8 cellular contexts compared by ENCODE assay signal in the genomic region with DNA sequence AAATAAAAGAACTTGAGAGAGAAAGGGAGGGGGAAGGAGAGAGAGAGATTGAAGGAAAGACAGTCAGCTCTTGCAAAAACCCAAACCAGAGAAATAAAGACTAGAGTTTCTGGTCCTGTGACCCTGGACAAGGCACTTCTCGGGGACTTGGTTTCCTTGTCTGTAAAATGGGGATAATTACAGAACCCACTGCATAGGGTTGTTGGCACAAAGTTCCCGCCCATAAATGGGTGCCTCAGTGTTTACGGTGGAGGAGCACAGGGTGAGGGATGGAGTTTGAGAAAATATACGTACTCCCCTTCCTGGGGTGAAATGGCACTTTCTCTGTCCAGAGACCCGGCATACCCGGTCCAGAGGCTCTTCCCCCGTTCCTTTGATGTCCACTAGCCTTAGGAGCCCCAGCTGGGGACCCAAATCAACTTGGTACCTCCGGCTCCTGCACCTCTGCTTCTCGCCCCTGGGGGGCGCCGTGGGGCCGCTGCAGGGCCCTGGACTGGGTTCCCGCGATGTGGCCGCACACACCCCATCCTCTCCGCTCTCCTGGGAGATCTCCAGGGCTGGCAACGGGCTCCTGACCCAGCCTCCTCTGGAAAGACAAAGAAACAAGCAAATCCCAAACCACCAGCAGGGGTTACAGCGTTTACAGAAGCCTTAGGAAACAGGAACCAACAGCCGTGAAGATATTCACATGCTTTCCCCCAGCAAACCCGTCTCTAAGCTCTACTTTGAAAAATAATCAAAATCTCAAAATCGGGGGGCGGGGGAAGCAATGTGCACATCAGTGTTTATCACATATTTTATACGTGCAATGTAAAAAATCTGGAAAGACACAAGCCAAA. TPM values are rescaled to one million over a fixed set of nuclear protein-coding genes. Genes with fewer than 3 reads are reported as not detected.
DNase-seq lines count a peak whose midpoint lies in the region; ATAC-seq and TF ChIP-seq lines count a peak whose summit lies in the region.

No MANE protein-coding gene starts in this region.

- intact Hi-C loops in right lobe of liver (cut with DNase I), result no loop called here

- H3K27ac ChIP-seq in right lobe of liver, result no peak overlapping the region

- no peaks in the 10 kb centered on the region for H3K27me3 ChIP-seq in right lobe of liver

- no peaks in the 10 kb centered on the region for H3K36me3 ChIP-seq in right lobe of liver

- peak; percentile 69 for DNase-seq in ACHN
- DNase-seq in GM20000 (ENCODE audit: low spot score), result peak; percentile 88
- peak; percentile 56 to 78 for DNase-seq in NCI-H524 (lab: John Stamatoyannopoulos, UW)
- DNase-seq in activated CD4-positive, alpha-beta T cell treated with anti-CD3 and anti-CD28 coated beads, Interleukin-2, amount 50 U/mL, for 1 hour, result peak; percentile 55
- DNase-seq in dedifferentiated amniotic fluid mesenchymal stem cell (ENCODE audit: extremely low spot score), result peak; percentile 76
- peak; percentile 53 to 61 (median 55) for DNase-seq in right lobe of liver
- peak; percentile 35 to 57 (median 46) for DNase-seq in stimulated activated CD4-positive, alpha-beta T cell treated with anti-CD3 and anti-CD28 coated beads, TNF-alpha, amount 100 ng/mL, for 48 hours (ENCODE audit: low read depth in 3 of 3)

- no peak overlapping the region for H3K4me3 ChIP-seq in right lobe of liver

- in situ Hi-C loops in ACHN (cut with HindIII; ENCODE audit: low pct_ligation_motif_present, low pct_unique_long_range_greater_than_20kb, low sequenced_read_pairs), result no loop called here

- peak; percentile 82 to 90 (median 86) for ATAC-seq in right lobe of liver
- ATAC-seq in HG03196 (IDR thresholded peaks at IDR 0.05; ENCODE audit: unreplicated experiment), result no peak

- TF ChIP-seq POLR2A in right lobe of liver (IDR thresholded peaks at IDR 0.05), result no peak

- WGBS in right lobe of liver (ENCODE audit: insufficient coverage, low coverage, low lambda C conversion rate, missing lambda C conversion rate), result 17% methylated on average over 21 of the region's 23 CpGs

- TF ChIP-seq CTCF in GM20000 (IDR thresholded peaks at IDR 0.05; ENCODE audit: extremely low read depth, missing control alignments) (peak; percentile 78), right lobe of liver (IDR thresholded peaks at IDR 0.05) (peak; percentile 55 to 79 (median 74))

- H3K9me3 ChIP-seq in right lobe of liver, result no peaks in the 10 kb centered on the region

- H3K4me1 ChIP-seq in right lobe of liver, result no peaks in the 10 kb centered on the region

RNA-seq across cellular contexts. Expression of gene PTGES, which starts 26.3 kb away (rescaled TPM):
- under 1 TPM in 2 of 6 experiments, not detected in 4; 0.15 to 0.24 TPM for total RNA-seq in right lobe of liver
